Comparison of ENCODE assay signal across 18 cellular contexts in the genomic region with DNA sequence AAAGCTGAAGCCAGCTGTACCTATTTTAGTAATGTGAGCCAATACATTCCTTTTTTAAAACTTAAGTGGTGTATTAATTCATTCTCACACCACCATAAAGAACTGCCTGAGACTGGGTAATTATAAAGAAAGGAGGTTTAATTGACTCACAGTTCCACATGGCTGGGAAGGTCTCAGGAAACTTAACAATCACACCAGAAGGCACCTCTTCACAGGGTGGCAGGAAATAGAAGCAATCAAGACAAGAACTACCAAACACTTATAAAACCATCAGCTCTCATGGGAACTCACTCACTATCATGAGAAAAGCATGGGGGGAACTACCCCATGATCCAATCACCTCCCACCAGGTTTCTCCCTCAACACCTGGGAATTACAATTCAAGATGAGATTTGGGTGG. TPM values are rescaled to one million over a fixed set of nuclear protein-coding genes. Genes with fewer than 3 reads are reported as not detected.
DNase-seq lines count a peak whose midpoint lies in the region; ATAC-seq and TF ChIP-seq lines count a peak whose summit lies in the region.
"Had no signal": no experiment of that assay in that cellular context is flagged by ENCODE, and none has a peak within 500 bp of the region (broad histone marks: within the 10 kb centered on the region; RNA-seq: fewer than 3 reads in every experiment).

No MANE protein-coding gene starts in this region.

- H3K4me3 Mint-ChIP-seq in natural killer cell, result no peak overlapping the region
- H3K4me3 Mint-ChIP-seq in natural killer cell treated with Interleukin-12 subunit alpha and Interleukin-12 subunit beta and Interleukin-15 and Interleukin-18, amount 100 ng/mL, for 72 hours, result no peak overlapping the region
- no peak overlapping the region for H3K4me3 Mint-ChIP-seq in effector memory CD8-positive, alpha-beta T cell
- H3K4me3 Mint-ChIP-seq: CD8-positive, alpha-beta T cell; HFFc6 had no signal

- ATAC-seq in natural killer cell (peak; percentile 47 to 72 (median 70)), HG02610 (IDR thresholded peaks at IDR 0.05; ENCODE audit: unreplicated experiment) (no peak), GM21515 (IDR thresholded peaks at IDR 0.05; ENCODE audit: unreplicated experiment) (no peak)
- ATAC-seq in natural killer cell treated with Interleukin-12 subunit alpha and Interleukin-12 subunit beta and Interleukin-15 and Interleukin-18, amount 100 ng/mL, for 72 hours, result no peak
- ATAC-seq in effector memory CD8-positive, alpha-beta T cell (replicated peaks), result no peak
- ATAC-seq: CD8-positive, alpha-beta T cell; HCT116; HepG2 had no signal

- peak overlapping the region; percentile 26 to 68 for H3K27ac Mint-ChIP-seq in natural killer cell
- peak overlapping the region in 1 of 2 donors; percentile 51 for H3K27ac Mint-ChIP-seq in natural killer cell treated with Interleukin-12 subunit alpha and Interleukin-12 subunit beta and Interleukin-15 and Interleukin-18, amount 100 ng/mL, for 72 hours
- H3K27ac Mint-ChIP-seq in effector memory CD8-positive, alpha-beta T cell, result peak overlapping the region; percentile 6 to 47
- H3K27ac Mint-ChIP-seq: CD8-positive, alpha-beta T cell; HFFc6 had no signal

- no peaks in the 10 kb centered on the region for H3K9me3 Mint-ChIP-seq in natural killer cell
- H3K9me3 Mint-ChIP-seq in natural killer cell treated with Interleukin-12 subunit alpha and Interleukin-12 subunit beta and Interleukin-15 and Interleukin-18, amount 100 ng/mL, for 72 hours, result peaks cover 3% of the 10 kb centered on the region
- H3K9me3 Mint-ChIP-seq in effector memory CD8-positive, alpha-beta T cell, result peaks cover 0 to 3% of the 10 kb centered on the region in 2 donors
- H3K9me3 Mint-ChIP-seq: CD8-positive, alpha-beta T cell; HFFc6 had no signal

- DNase-seq in NCI-H2107 treated with DMSO at 0.1 percent for 48 hours (lab: John Stamatoyannopoulos, UW; ENCODE audit: unreplicated experiment), result peak; percentile 55
- DNase-seq in NCI-H2107 (lab: John Stamatoyannopoulos, UW), result no peak
- no peak for DNase-seq in natural killer cell
- DNase-seq in natural killer cell treated with Interleukin-12 subunit alpha and Interleukin-12 subunit beta and Interleukin-15 and Interleukin-18, amount 100 ng/mL, for 72 hours (ENCODE audit: low spot score), result no peak
- no peak for DNase-seq in effector memory CD8-positive, alpha-beta T cell
- DNase-seq: 8988T; Calu3; CD8-positive, alpha-beta T cell; DMS79 treated with DMSO at 0.1 percent for 48 hours; GF-D8; GOT3; H7; HFFc6 had no signal

- peaks cover 18 to 22% of the 10 kb centered on the region in 2 donors for H3K4me1 Mint-ChIP-seq in natural killer cell
- H3K4me1 Mint-ChIP-seq in natural killer cell treated with Interleukin-12 subunit alpha and Interleukin-12 subunit beta and Interleukin-15 and Interleukin-18, amount 100 ng/mL, for 72 hours (ENCODE audit: low read depth in 2 of 2), result peaks cover 19 to 28% of the 10 kb centered on the region in 2 donors
- peaks cover 11 to 16% of the 10 kb centered on the region in 2 donors for H3K4me1 Mint-ChIP-seq in effector memory CD8-positive, alpha-beta T cell (ENCODE audit: low read depth in 2 of 2)

- intact Hi-C loops in natural killer cell (cut with micrococcal nuclease), result no loop called here

- no peaks in the 10 kb centered on the region for H3K36me3 Mint-ChIP-seq in natural killer cell
- no peaks in the 10 kb centered on the region for H3K36me3 Mint-ChIP-seq in natural killer cell treated with Interleukin-12 subunit alpha and Interleukin-12 subunit beta and Interleukin-15 and Interleukin-18, amount 100 ng/mL, for 72 hours
- H3K36me3 Mint-ChIP-seq in effector memory CD8-positive, alpha-beta T cell (ENCODE audit: insufficient read depth), result no peaks in the 10 kb centered on the region
- H3K36me3 Mint-ChIP-seq: CD8-positive, alpha-beta T cell had no signal

- H3K27me3 Mint-ChIP-seq in natural killer cell (ENCODE audit: low read depth in 2 of 2), result peaks cover 0 to 5% of the 10 kb centered on the region in 2 donors
- no peaks in the 10 kb centered on the region for H3K27me3 Mint-ChIP-seq in natural killer cell treated with Interleukin-12 subunit alpha and Interleukin-12 subunit beta and Interleukin-15 and Interleukin-18, amount 100 ng/mL, for 72 hours
- no peaks in the 10 kb centered on the region for H3K27me3 Mint-ChIP-seq in effector memory CD8-positive, alpha-beta T cell

- TF ChIP-seq CTCF in natural killer cell (IDR thresholded peaks at IDR 0.05), result no peak

RNA-seq across cellular contexts. Expression of a gene that starts 21.0 kb away (rescaled TPM):
- 1 to 10 TPM in 1 of 3 donors, under 1 TPM in 2; 0.87 to 1.2 (median 0.95) TPM for total RNA-seq in natural killer cell
- total RNA-seq in natural killer cell treated with Interleukin-12 subunit alpha and Interleukin-12 subunit beta and Interleukin-15 and Interleukin-18, amount 100 ng/mL, for 72 hours, result under 1 TPM in 1 of 2 donors, not detected in 1; 0.73 TPM
- total RNA-seq: A673; Calu3; CD8-positive, alpha-beta T cell; H7; HepG2 had no signal

RNA-seq across cellular contexts. Expression of a gene that starts 59.7 kb away (rescaled TPM):
- 10 to 100 TPM; 24.5 to 40.9 (median 30.3) TPM for total RNA-seq in natural killer cell
- total RNA-seq in natural killer cell treated with Interleukin-12 subunit alpha and Interleukin-12 subunit beta and Interleukin-15 and Interleukin-18, amount 100 ng/mL, for 72 hours, result 1 to 10 TPM; 4.7 to 7.4 TPM
- total RNA-seq: A673, Calu3, H7, HepG2, HFFc6 had no signal

Comparison
In these comparisons a context has a peak if more than half of its experiments do, and no peak if none do; other contexts are left out.
1. ATAC-seq: peak in natural killer cell (3 of 3); none in natural killer cell treated with Interleukin-12 subunit alpha and Interleukin-12 subunit beta and Interleukin-15 and Interleukin-18, amount 100 ng/mL, for 72 hours (0 of 2), effector memory CD8-positive, alpha-beta T cell (single experiment), HG02610 (single experiment) and GM21515 (single experiment).